1 cellular context compared by ENCODE assay signal in genomic region chr11:119389611-119390254, GRCh38.
TF ChIP-seq lines count a peak whose summit lies in the region.

No MANE protein-coding gene starts in this region.

TF ChIP-seq in GM23338, 12 proteins besides CTCF, POLR2A, EP300 and RAD21 (continued from another document):
- no peak for TF ChIP-seq ZNF462 (CRISPR knock-in tag; IDR thresholded peaks at IDR 0.05)
- TF ChIP-seq NANOG (IDR thresholded peaks at IDR 0.05; ENCODE audit: borderline replicate concordance) = no peak
